Comparison of ENCODE assay signal across 8 cellular contexts in the genomic region with DNA sequence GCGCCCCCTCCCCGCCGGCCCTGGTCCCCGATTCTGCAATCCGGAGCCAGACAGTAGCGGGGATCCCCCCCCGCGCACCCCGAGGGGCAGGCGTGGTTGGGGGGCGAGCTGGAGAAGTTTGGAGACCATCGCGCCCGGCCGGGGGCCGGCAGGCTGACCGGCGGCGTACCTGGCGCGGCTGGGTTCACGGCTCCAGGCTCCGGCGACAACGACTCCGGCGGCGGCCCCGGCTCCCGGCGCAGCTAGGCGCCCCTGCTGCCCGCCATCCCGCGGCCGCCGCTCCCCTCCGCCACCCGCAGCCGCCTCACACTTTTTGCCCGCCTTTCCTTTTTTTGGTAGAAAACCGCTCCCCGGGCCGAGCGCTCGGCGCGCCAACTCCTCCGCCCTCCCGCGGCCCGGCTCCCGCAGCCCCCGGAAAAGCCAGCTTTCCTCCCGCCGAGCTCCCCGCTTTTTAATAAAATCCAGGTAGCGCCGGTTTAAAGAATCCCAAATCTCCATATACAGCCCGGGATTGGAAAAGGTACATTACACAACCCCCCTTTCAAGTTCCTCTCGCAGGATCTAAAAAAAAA. TPM values are rescaled to one million over a fixed set of nuclear protein-coding genes. Genes with fewer than 3 reads are reported as not detected.
DNase-seq lines count a peak whose midpoint lies in the region; ATAC-seq, FAIRE-seq and TF ChIP-seq lines count a peak whose summit lies in the region.

Gene TNRC18 (minus strand): TSS at position 563 of the 572 bp plus-strand sequence. CDS start 2,588 bp downstream, outside the sequence.

- TF ChIP-seq CTCF in BE2C (IDR thresholded peaks at IDR 0.05; ENCODE audit: low read depth, low read length): no peak
- TF ChIP-seq CTCF in prostate gland (IDR thresholded peaks at IDR 0.05): no peak

- H3K9me3 ChIP-seq in BE2C (no peaks in the 10 kb centered on the region), prostate gland (no peaks in the 10 kb centered on the region)

- peaks cover 7% of the 10 kb centered on the region; the same call in 1 of the 2 replicates for H3K4me1 ChIP-seq in BE2C
- H3K4me1 ChIP-seq in prostate gland (replicated peaks): peaks cover 2% of the 10 kb centered on the region

- peak within 1 kb of the TSS; percentile 89 to 95 (median 91) for H3K27ac Mint-ChIP-seq in IgD-negative memory B cell

- TF ChIP-seq POLR2A in prostate gland (IDR thresholded peaks at IDR 0.05) (peak; percentile 59), GM12892 (IDR thresholded peaks at IDR 0.05; ENCODE audit: low read depth, low read length) (no peak)

- under 1% methylated on average over 37 of the region's 61 CpGs for WGBS in prostate gland

- peak within 1 kb of the TSS; percentile 84 for H3K4me3 ChIP-seq in BE2C (ENCODE audit: low read depth, low read length)
- peak within 1 kb of the TSS; percentile 95 to 98 for H3K4me3 ChIP-seq in prostate gland

- DNase-seq in BE2C: no peak
- peak; percentile 19 for DNase-seq in activated naive CD4-positive, alpha-beta T cell treated with anti-CD3 and anti-CD28 coated beads, Interleukin-2, amount 50 U/mL, for 16 hours
- DNase-seq in cardiac septum (ENCODE audit: low spot score): no peak
- DNase-seq in prostate gland (ENCODE audit: low spot score): peak; percentile 21
- DNase-seq in GM12892 (ENCODE audit: insufficient read length): no peak

- peaks cover 59% of the 10 kb centered on the region for H3K27me3 Mint-ChIP-seq in IgD-negative memory B cell

- peaks cover 0 to 3% (median 0%) of the 10 kb centered on the region in 3 donors for H3K9me3 Mint-ChIP-seq in IgD-negative memory B cell

- peak within 1 kb of the TSS; percentile 82 to 97 (median 88) for H3K4me3 Mint-ChIP-seq in IgD-negative memory B cell

- H3K27ac ChIP-seq in prostate gland: peak within 1 kb of the TSS; percentile 100

- ATAC-seq in HG03565 (IDR thresholded peaks at IDR 0.05; ENCODE audit: unreplicated experiment): no peak
- ATAC-seq in GM18511 (IDR thresholded peaks at IDR 0.05; ENCODE audit: unreplicated experiment): no peak

- FAIRE-seq in GM12892 (lab: Jason Lieb, UNC): no peak

- H3K27me3 ChIP-seq in BE2C (peaks cover 30% of the 10 kb centered on the region), prostate gland (replicated peaks; ENCODE audit: insufficient read depth) (no peaks in the 10 kb centered on the region)

- peaks cover 7 to 17% (median 10%) of the 10 kb centered on the region in 3 donors for H3K4me1 Mint-ChIP-seq in IgD-negative memory B cell

- no peaks in the 10 kb centered on the region for H3K36me3 Mint-ChIP-seq in IgD-negative memory B cell

- intact Hi-C loops in cardiac septum (cut with DNase I): no loop called here
- intact Hi-C loops in prostate gland (cut with DNase I): loop anchor here (5.0 kb wide), 1 partner anchor 66 kb away; no protein-coding TSS in a partner anchor

- H3K36me3 ChIP-seq in BE2C (no peaks in the 10 kb centered on the region), prostate gland (no peaks in the 10 kb centered on the region)

RNA-seq across cellular contexts. Expression of gene TNRC18, which starts in this region (rescaled TPM):
- polyA plus RNA-seq in BE2C (2012; ENCODE audit: insufficient read depth, insufficient read length, low read depth): 49.4 TPM
- 1.3 TPM for polyA plus RNA-seq in IgD-negative memory B cell
- total RNA-seq in cardiac septum: 40.5 TPM
- total RNA-seq in prostate gland: 100 to 1,000 TPM; 138 to 290 TPM
- polyA plus RNA-seq in GM12892 (2012; ENCODE audit: missing spikeins): 8.6 TPM

Comparison
In these comparisons a context has a peak if more than half of its experiments do, and no peak if none do; other contexts are left out.
1. DNase-seq: peak in activated naive CD4-positive, alpha-beta T cell treated with anti-CD3 and anti-CD28 coated beads, Interleukin-2, amount 50 U/mL, for 16 hours (single experiment) and prostate gland (single experiment); none in BE2C (single experiment), cardiac septum (single experiment) and GM12892 (single experiment).